In genomic region chr10:28738200-28738599, GRCh38 we compare ENCODE assay signal across 12 cellular contexts.
A peak's percentile ranks its signal among the peaks of the same experiment; 100 is the strongest.
DNase-seq lines count a peak whose midpoint lies in the region; ATAC-seq and TF ChIP-seq lines count a peak whose summit lies in the region.
"Had no signal": no experiment of that assay in that cellular context is flagged by ENCODE, and none has a peak within 500 bp of the region (broad histone marks: within the 10 kb centered on the region; RNA-seq: fewer than 3 reads in every experiment).

No MANE protein-coding gene starts in this region.

- TF ChIP-seq CTCF in AG09309 (IDR thresholded peaks at IDR 0.05; ENCODE audit: control insufficient read depth, insufficient read depth, low read depth, low read length, missing control alignments), result peak; percentile 8
- TF ChIP-seq CTCF in GM12865 (IDR thresholded peaks at IDR 0.05; ENCODE audit: insufficient read depth, low read depth, low read length, missing control alignments), result peak; percentile 37
- peak; percentile 67 for TF ChIP-seq CTCF in OCI-LY7 (conservative IDR thresholded peaks at IDR 0.05; ENCODE audit: low read length)
- no peak for TF ChIP-seq CTCF in RWPE1 (conservative IDR thresholded peaks at IDR 0.05; ENCODE audit: low read depth)

- no peaks in the 10 kb centered on the region for H3K9me2 ChIP-seq in OCI-LY7 (ENCODE audit: insufficient read depth, low read length)

- no peak overlapping the region for H2AFZ ChIP-seq in OCI-LY7 (ENCODE audit: low read length)

- no TSS peak for BruUV-seq in OCI-LY7 (replicated peaks; lab: Mats Ljungman, UMichigan)

- H3K4me3 ChIP-seq in AG09309 (ENCODE audit: control insufficient read depth, low read depth, low read length) (no peak overlapping the region), GM12865 (ENCODE audit: low read depth, low read length) (no peak overlapping the region), OCI-LY7 (ENCODE audit: low read depth, low read length, poor library complexity, severe bottlenecking) (no peak overlapping the region)

- TF ChIP-seq POLR2A in erythroblast (IDR thresholded peaks at IDR 0.05; ENCODE audit: low read length), result no peak

- H3K4me2 ChIP-seq in OCI-LY7 (ENCODE audit: low read length), result no peak overlapping the region

- no peaks in the 10 kb centered on the region for H3K9me3 ChIP-seq in OCI-LY7 (ENCODE audit: low read length)

- DNase-seq in AG09309 (ENCODE audit: low read depth) (no peak), GM12865 (ENCODE audit: low read depth) (peak; percentile 13), OCI-LY7 (ENCODE audit: low spot score) (peak; percentile 3), erythroblast (lab: John Stamatoyannopoulos, UW) (peak; percentile 34 to 55), NCI-H2081 treated with DMSO at 0.1 percent for 48 hours (lab: John Stamatoyannopoulos, UW) (no peak), RWPE1 (ENCODE audit: low spot score) (no peak), left ventricle myocardium superior (no peak)
- DNase-seq: CD4-positive, CD25-positive, alpha-beta regulatory T cell; NCI-H2171 treated with DMSO at 0.1 percent for 48 hours had no signal

- ATAC-seq in left ventricle myocardium superior (no peak), HG03196 (IDR thresholded peaks at IDR 0.05; ENCODE audit: unreplicated experiment) (no peak)
- ATAC-seq: natural killer cell treated with Interleukin-12 subunit alpha and Interleukin-12 subunit beta and Interleukin-15 and Interleukin-18, amount 100 ng/mL, for 72 hours; sciatic nerve had no signal

- no peak overlapping the region for H3K27ac ChIP-seq in OCI-LY7 (ENCODE audit: low read depth, low read length, poor library complexity, severe bottlenecking)
- H3K27ac ChIP-seq in RWPE1, result no peak overlapping the region

- POLR2A ChIA-PET in OCI-LY7 (lab: Charles Lee), result interaction anchor here (0.6 kb wide), 1 partner anchor 1893 kb away, joined by 6 read pairs; no protein-coding TSS in a partner anchor
- POLR2A ChIA-PET in RWPE1 (lab: Yijun Ruan, JAX; ENCODE audit: low non-redundant PET), result no interaction called here

- H3K4me1 ChIP-seq in OCI-LY7 (ENCODE audit: insufficient read depth, low read length, poor library complexity, severe bottlenecking), result no peaks in the 10 kb centered on the region

- no peaks in the 10 kb centered on the region for H3K79me2 ChIP-seq in OCI-LY7 (ENCODE audit: insufficient read depth, low read depth, low read length)

- no peaks in the 10 kb centered on the region for H3K36me3 ChIP-seq in OCI-LY7 (ENCODE audit: insufficient read depth, low read length)

- CTCF ChIA-PET in OCI-LY7 (lab: Charles Lee; ENCODE audit: unreplicated experiment), result no interaction called here
- CTCF ChIA-PET in RWPE1 (lab: Yijun Ruan, JAX), result interaction anchor here (1.4 kb wide), 1 partner anchor 74 kb away, joined by 3 read pairs; no protein-coding TSS in a partner anchor

- intact Hi-C loops in OCI-LY7 (cut with micrococcal nuclease; ENCODE audit: unreplicated experiment) (no loop called here), left ventricle myocardium superior (cut with micrococcal nuclease) (no loop called here)

- no peaks in the 10 kb centered on the region for H4K20me1 ChIP-seq in OCI-LY7 (ENCODE audit: insufficient read depth, low read length)

Comparison
In these comparisons a context has a peak if more than half of its experiments do, and no peak if none do; other contexts are left out.
1. DNase-seq: peak in GM12865 (single experiment), OCI-LY7 (single experiment) and erythroblast (2 of 2); none in AG09309 (single experiment), NCI-H2081 treated with DMSO at 0.1 percent for 48 hours (single experiment), RWPE1 (single experiment) and left ventricle myocardium superior (single experiment).